16 cellular contexts compared by ENCODE assay signal in genomic region chr16:83244057-83244456, GRCh38.
DNase-seq lines count a peak whose midpoint lies in the region; ATAC-seq and TF ChIP-seq lines count a peak whose summit lies in the region.
"Had no signal": no experiment of that assay in that cellular context is flagged by ENCODE, and none has a peak within 500 bp of the region (broad histone marks: within the 10 kb centered on the region; RNA-seq: fewer than 3 reads in every experiment).

No MANE protein-coding gene starts in this region.

- no peaks in the 10 kb centered on the region for H3K9me3 ChIP-seq in prostate gland

- ATAC-seq in GM18873 (IDR thresholded peaks at IDR 0.05; ENCODE audit: low FRiP score, unreplicated experiment) = no peak
- ATAC-seq: GM23338 had no signal

- TF ChIP-seq POLR2A in prostate gland (IDR thresholded peaks at IDR 0.05) = no peak

- H3K36me3 ChIP-seq in prostate gland = no peaks in the 10 kb centered on the region

- H3K4me3 ChIP-seq in prostate gland = no peak overlapping the region
- H3K4me3 ChIP-seq: GM23338 had no signal

- H3K27ac ChIP-seq in prostate gland = no peak overlapping the region
- H3K27ac ChIP-seq: 22Rv1 had no signal

- intact Hi-C loops in prostate gland (cut with DNase I) = no loop called here

- 54% methylated on average over 2 of the region's 2 CpGs for WGBS in prostate gland

- H3K4me1 ChIP-seq in prostate gland (replicated peaks) = no peaks in the 10 kb centered on the region

- no peak for TF ChIP-seq CTCF in prostate gland (IDR thresholded peaks at IDR 0.05)

- H3K27me3 ChIP-seq in prostate gland (replicated peaks; ENCODE audit: insufficient read depth) = no peaks in the 10 kb centered on the region

- DNase-seq in DMS53 (lab: John Stamatoyannopoulos, UW) (peak; percentile 34), DMS53 treated with DMSO at 0.1 percent for 48 hours (lab: John Stamatoyannopoulos, UW; ENCODE audit: unreplicated experiment) (no peak), NCI-H1092 treated with DMSO at 0.1 percent for 48 hours (lab: John Stamatoyannopoulos, UW) (peak; percentile 62), NCI-H69 (lab: John Stamatoyannopoulos, UW) (peak; percentile 6), prostate gland (ENCODE audit: low spot score) (peak; percentile 13), C1 segment of cervical spinal cord (lab: John Stamatoyannopoulos, UW) (no peak)
- DNase-seq in NK-92 treated with Interleukin-12 subunit alpha and Interleukin-12 subunit beta, amount 100 ng/mL, for 24 hours (lab: John Stamatoyannopoulos, UW) = no peak
- DNase-seq: CD8-positive, alpha-beta memory T cell; DND-41; GDM1; H7; IMR-90; KBM-7 had no signal

Comparison
In these comparisons a context has a peak if more than half of its experiments do, and no peak if none do; other contexts are left out.
1. DNase-seq: peak in DMS53 (single experiment), NCI-H1092 treated with DMSO at 0.1 percent for 48 hours (single experiment), NCI-H69 (single experiment) and prostate gland (single experiment); none in DMS53 treated with DMSO at 0.1 percent for 48 hours (single experiment), C1 segment of cervical spinal cord (0 of 14) and NK-92 treated with Interleukin-12 subunit alpha and Interleukin-12 subunit beta, amount 100 ng/mL, for 24 hours (single experiment).